ENCODE assay signal across 12 cellular contexts in the genomic region with DNA sequence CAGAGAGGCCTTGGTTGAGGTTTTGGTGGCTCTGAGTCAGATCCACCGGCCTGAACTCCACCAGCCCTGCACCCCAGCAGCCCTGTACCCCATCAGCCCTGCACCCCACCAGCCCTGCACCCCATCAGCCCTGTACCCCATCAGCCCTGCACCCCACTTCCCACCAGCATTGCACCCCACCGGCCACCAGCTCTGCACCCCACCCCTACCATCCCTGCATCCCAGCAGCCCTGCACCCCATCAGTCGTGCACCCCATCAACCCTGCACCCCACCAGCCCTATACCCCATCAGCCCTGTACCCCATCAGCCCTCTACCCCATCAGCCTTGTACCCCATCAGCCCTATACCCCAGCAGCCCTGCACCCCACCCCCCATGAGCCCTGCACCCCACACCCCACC. TPM values are rescaled to one million over a fixed set of nuclear protein-coding genes. Genes with fewer than 3 reads are reported as not detected.
"Had no signal": no experiment of that assay in that cellular context is flagged by ENCODE, and none has a peak within 500 bp of the region (broad histone marks: within the 10 kb centered on the region; RNA-seq: fewer than 3 reads in every experiment).

No MANE protein-coding gene starts in this region.

- H3K27ac ChIP-seq: GM23248 had no signal

- H3K4me3 Mint-ChIP-seq: GM23338, H9, HFFc6 had no signal

- FAIRE-seq: H1, H54 had no signal

- H3K9me3 ChIP-seq: HAP-1 had no signal

- H3K9me3 Mint-ChIP-seq: GM23338, HFFc6 had no signal

- H3K4me1 ChIP-seq: HAP-1 had no signal

- ATAC-seq: GM23338, HCT116 had no signal

- H2AFZ ChIP-seq: GM23248, GM23338 had no signal

- DNase-seq: GM23248, GOT3, H7, H9, HCEC 1CT, HFFc6 had no signal

- H3K4me2 ChIP-seq: GM23338 had no signal

- H3K27ac Mint-ChIP-seq: GM23338, H9, HFFc6 had no signal

- H3K4me3 ChIP-seq: GM23248, GM23338, HAP-1 had no signal

- H3K36me3 ChIP-seq: HAP-1 had no signal

RNA-seq across cellular contexts. Expression of a gene that starts 14.3 kb away (rescaled TPM):
- total RNA-seq: GM23248, H4, HFFc6 had no signal
- polyA plus RNA-seq: GM23248 had no signal
